In the genomic region with DNA sequence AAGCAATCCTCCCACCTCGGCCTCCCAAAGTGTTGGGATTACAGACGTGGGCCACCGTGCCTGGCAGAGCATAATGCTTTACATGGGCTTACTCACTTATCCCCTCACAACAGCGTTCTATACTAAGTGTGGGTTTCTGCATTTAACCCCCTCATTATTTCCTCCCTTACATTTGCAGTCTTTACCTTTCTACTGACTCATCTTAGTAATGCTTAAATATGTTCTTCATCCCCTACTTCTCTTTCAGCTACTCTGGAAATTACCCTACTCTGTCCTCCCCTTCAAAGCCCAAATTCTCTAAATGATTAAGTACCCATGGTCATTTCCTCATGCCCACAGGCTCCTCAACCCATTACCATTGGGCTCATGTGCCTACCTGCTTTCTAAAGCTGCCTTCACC, we compare ENCODE assay signal across 31 cellular contexts. TPM values are rescaled to one million over a fixed set of nuclear protein-coding genes. Genes with fewer than 3 reads are reported as not detected.
DNase-seq lines count a peak whose midpoint lies in the region; ATAC-seq, FAIRE-seq and TF ChIP-seq lines count a peak whose summit lies in the region.
"Had no signal": no experiment of that assay in that cellular context is flagged by ENCODE, and none has a peak within 500 bp of the region (broad histone marks: within the 10 kb centered on the region; RNA-seq: fewer than 3 reads in every experiment).

No MANE protein-coding gene starts in this region.

- TF ChIP-seq CTCF in keratinocyte (optimal IDR thresholded peaks at IDR 0.05 in 1 of 3, IDR thresholded peaks at IDR 0.05 in 1 of 3, conservative IDR thresholded peaks at IDR 0.05 in 1 of 3; ENCODE audit: extremely low read depth in 1 of 3, insufficient read depth in 2 of 3, low read length in 3 of 3) = no peak
- TF ChIP-seq CTCF in sigmoid colon (IDR thresholded peaks at IDR 0.05) = no peak

- intact Hi-C loops in sigmoid colon (cut with DNase I) = no loop called here

- no peaks in the 10 kb centered on the region for H4K20me1 ChIP-seq in keratinocyte (ENCODE audit: control insufficient read depth, extremely low read depth, insufficient read depth, low read length)

- H3K9me3 ChIP-seq in keratinocyte (ENCODE audit: control insufficient read depth, low read depth, low read length) (no peaks in the 10 kb centered on the region), sigmoid colon (no peaks in the 10 kb centered on the region)
- H3K9me3 ChIP-seq: adrenal gland, MG63, mucosa of descending colon had no signal

- WGBS in sigmoid colon, 2 donors = 78 to 83% methylated on average over 4 of the region's 4 CpGs

- DNase-seq in keratinocyte (ENCODE audit: low read depth, low spot score) (no peak), GM19238 (ENCODE audit: insufficient read length, low spot score) (no peak), sigmoid colon (no peak)
- DNase-seq: activated CD4-positive, alpha-beta T cell treated with anti-CD3 and anti-CD28 coated beads, Interleukin-2, amount 10 ng/mL, durations not matched to agents 24 days and 14 days; activated CD8-positive, alpha-beta memory T cell treated with anti-CD3 and anti-CD28 coated beads, Interleukin-2, amount 50 U/mL, for 48 hours; activated gamma-delta T cell treated with Interleukin-2 at 50 U/mL for 16 hours; adrenal gland; brain microvascular endothelial cell; C1 segment of cervical spinal cord; Calu3; effector CD4-positive, alpha-beta T cell; HCEC 1CT; MG63; mucosa of descending colon; NCI-H1436; NCI-H524; nephron progenitor cell; stimulated activated CD8-positive, alpha-beta memory T cell treated with anti-CD3 and anti-CD28 coated beads, Interleukin-4, amount 100 ng/mL, for 48 hours; substantia nigra; T-helper 2 cell had no signal

- H2AFZ ChIP-seq in keratinocyte (ENCODE audit: control insufficient read depth, low read length) = no peak overlapping the region

- H3K4me3 ChIP-seq in keratinocyte (ENCODE audit: control insufficient read depth in 2 of 3, extremely low read depth in 1 of 3, insufficient read depth in 2 of 3, low read depth in 1 of 3, low read length in 3 of 3) (no peak overlapping the region), sigmoid colon (no peak overlapping the region)
- H3K4me3 ChIP-seq: adrenal gland, MG63, mucosa of descending colon, SK-N-MC had no signal

- no peaks in the 10 kb centered on the region for H3K79me2 ChIP-seq in keratinocyte (ENCODE audit: control insufficient read depth, insufficient read depth, low read length)

- H3K27ac ChIP-seq in keratinocyte (ENCODE audit: control insufficient read depth, insufficient read depth, low read length) (peak overlapping the region; percentile 10), sigmoid colon (no peak overlapping the region)
- H3K27ac ChIP-seq: adrenal gland, brain microvascular endothelial cell, foreskin keratinocyte, RWPE1, SK-N-MC had no signal

- H3K27me3 ChIP-seq in keratinocyte (ENCODE audit: control insufficient read depth, extremely low read depth, insufficient read depth, low read length) (no peaks in the 10 kb centered on the region), sigmoid colon (peaks cover 0 to 10% (median 0%) of the 10 kb centered on the region in 3 donors)
- H3K27me3 ChIP-seq: adrenal gland, brain microvascular endothelial cell, MG63 had no signal

- TF ChIP-seq EP300 in sigmoid colon (IDR thresholded peaks at IDR 0.05) = no peak

- H3K4me1 ChIP-seq in keratinocyte (ENCODE audit: control insufficient read depth, extremely low read depth, insufficient read depth, low read length) (peaks cover 7% of the 10 kb centered on the region), sigmoid colon (no peaks in the 10 kb centered on the region)
- H3K4me1 ChIP-seq: adrenal gland, foreskin keratinocyte had no signal

- no peak for TF ChIP-seq POLR2A in sigmoid colon (IDR thresholded peaks at IDR 0.05)

- dilution Hi-C loops in keratinocyte (cut with MboI; ENCODE audit: extremely low pct_ligation_motif_present, low sequenced_read_pairs) = no loop called here

- H3K9me1 ChIP-seq in keratinocyte (ENCODE audit: control insufficient read depth, extremely low read depth, insufficient read depth, low read length) = no peaks in the 10 kb centered on the region

- ATAC-seq in GM18858 (IDR thresholded peaks at IDR 0.05; ENCODE audit: unreplicated experiment) = peak; percentile 44
- ATAC-seq in GM19468 (IDR thresholded peaks at IDR 0.05; ENCODE audit: extremely low read depth, unreplicated experiment) = peak; percentile 15
- ATAC-seq in HG03196 (IDR thresholded peaks at IDR 0.05; ENCODE audit: unreplicated experiment) = peak; percentile 53
- no peak for ATAC-seq in GM21576 (IDR thresholded peaks at IDR 0.05; ENCODE audit: unreplicated experiment)
- ATAC-seq: mucosa of descending colon, sciatic nerve had no signal

- no peak overlapping the region for H3K9ac ChIP-seq in keratinocyte (ENCODE audit: control insufficient read depth, extremely low read depth, insufficient read depth, low read length)

- FAIRE-seq in keratinocyte (lab: Jason Lieb, UNC) = no peak

- peak overlapping the region; percentile 7 for H3K4me2 ChIP-seq in keratinocyte (ENCODE audit: control insufficient read depth, extremely low read depth, insufficient read depth, low read depth, low read length)

- no peaks in the 10 kb centered on the region for H3K36me3 ChIP-seq in keratinocyte (ENCODE audit: control insufficient read depth in 2 of 2, extremely low read depth in 1 of 2, insufficient read depth in 2 of 2, low read length in 2 of 2)
- H3K36me3 ChIP-seq in sigmoid colon = no peaks in the 10 kb centered on the region
- H3K36me3 ChIP-seq: adrenal gland, brain microvascular endothelial cell, MG63 had no signal

RNA-seq across cellular contexts. Expression of gene NKX2-1, which starts 40.7 kb away (rescaled TPM):
- polyA plus RNA-seq in keratinocyte = not detected in 3 replicates
- not detected for polyA plus RNA-seq in keratinocyte (2011; ENCODE audit: low read depth)
- polyA plus RNA-seq in keratinocyte (2011; cell fraction: cytosol; rRNA removed) = not detected in 2 replicates
- polyA plus RNA-seq in keratinocyte (2011; cell fraction: nucleus; rRNA removed) = 0.12 TPM in 1 of 2 replicates, not detected in the other
- polyA plus RNA-seq in keratinocyte (2012; ENCODE audit: low replicate concordance) = not detected in 2 replicates
- not detected in 3 replicates for polyA minus RNA-seq in keratinocyte
- polyA minus RNA-seq in keratinocyte (2011; cell fraction: cytosol; rRNA and poly(A)+ RNA removed) = not detected
- not detected in 2 replicates for polyA minus RNA-seq in keratinocyte (2011; cell fraction: nucleus; rRNA and poly(A)+ RNA removed)
- total RNA-seq in sigmoid colon = not detected
- polyA plus RNA-seq in sigmoid colon = not detected
- total RNA-seq: activated CD4-positive, alpha-beta T cell treated with anti-CD3 and anti-CD28 coated beads, Interleukin-2, amount 10 ng/mL, durations not matched to agents 24 days and 14 days; Calu3; epithelial cell of proximal tubule; foreskin keratinocyte; liver; mucosa of descending colon; ureter had no signal
- polyA plus RNA-seq: adrenal gland, foreskin keratinocyte, liver had no signal
